In genomic region chr7:87876759-87877234, GRCh38 we compare ENCODE assay signal across 7 cellular contexts. TPM values are rescaled to one million over a fixed set of nuclear protein-coding genes. Genes with fewer than 3 reads are reported as not detected.
A peak's percentile ranks its signal among the peaks of the same experiment; 100 is the strongest.
DNase-seq lines count a peak whose midpoint lies in the region; ATAC-seq and TF ChIP-seq lines count a peak whose summit lies in the region.

No MANE protein-coding gene starts in this region.

- H3K9me3 Mint-ChIP-seq in IgD-negative memory B cell: peaks cover 0 to 4% (median 0%) of the 10 kb centered on the region in 3 donors

- no peak for TF ChIP-seq CTCF in cardiac muscle cell (IDR thresholded peaks at IDR 0.05; ENCODE audit: low read depth, low read length)
- TF ChIP-seq CTCF in ovary (IDR thresholded peaks at IDR 0.05): no peak
- TF ChIP-seq CTCF in upper lobe of left lung (IDR thresholded peaks at IDR 0.05): no peak

- WGBS in ovary, 3 donors: 0% methylated on average over 31 of the region's 31 CpGs
- WGBS in upper lobe of left lung, 2 donors: 0% methylated on average over 20 to 31 of the region's 31 CpGs

- H3K4me1 Mint-ChIP-seq in IgD-negative memory B cell: peaks cover 26 to 38% (median 32%) of the 10 kb centered on the region in 3 donors

- peak overlapping the region; percentile 82 to 99 (median 95) for H3K4me3 Mint-ChIP-seq in IgD-negative memory B cell

- H3K27me3 ChIP-seq in cardiac muscle cell (no peaks in the 10 kb centered on the region), ovary (no peaks in the 10 kb centered on the region), upper lobe of left lung (no peaks in the 10 kb centered on the region)

- H3K27ac Mint-ChIP-seq in IgD-negative memory B cell: peak overlapping the region; percentile 98 to 99 (median 98)

- DNase-seq in SK-MEL-5 (ENCODE audit: low read depth, low spot score) (peak; percentile 67), cardiac muscle cell (ENCODE audit: low read depth in 1 of 2, low spot score in 1 of 2) (peak; percentile 70 to 78), ovary (peak; percentile 36 to 71 (median 56)), upper lobe of left lung (peak; percentile 70 to 89)
- peak; percentile 4 for DNase-seq in activated naive CD8-positive, alpha-beta T cell treated with anti-CD3 and anti-CD28 coated beads, Interleukin-2, amount 50 U/mL, for 16 hours (ENCODE audit: low read depth, low spot score)

- intact Hi-C loops in ovary (cut with DNase I): no loop called here

- H3K4me3 ChIP-seq in cardiac muscle cell: peak overlapping the region; percentile 91
- H3K4me3 ChIP-seq in ovary: peak overlapping the region; percentile 54
- H3K4me3 ChIP-seq in upper lobe of left lung: peak overlapping the region; percentile 63 to 93 (median 78)

- H3K4me1 ChIP-seq in cardiac muscle cell (ENCODE audit: low read depth): peaks cover 22% of the 10 kb centered on the region
- H3K4me1 ChIP-seq in ovary (ENCODE audit: insufficient read depth): peaks cover 3% of the 10 kb centered on the region
- H3K4me1 ChIP-seq in upper lobe of left lung: peaks cover 17 to 29% (median 19%) of the 10 kb centered on the region in 4 donors

- no peaks in the 10 kb centered on the region for H3K36me3 ChIP-seq in cardiac muscle cell
- H3K36me3 ChIP-seq in ovary: no peaks in the 10 kb centered on the region
- no peaks in the 10 kb centered on the region for H3K36me3 ChIP-seq in upper lobe of left lung

- TF ChIP-seq POLR2A in ovary (IDR thresholded peaks at IDR 0.05) (no peak), upper lobe of left lung (IDR thresholded peaks at IDR 0.05) (peak in 1 of 4 donors; percentile 7)

- ATAC-seq in GM18498 (IDR thresholded peaks at IDR 0.05; ENCODE audit: unreplicated experiment): peak; percentile 13
- peak; percentile 73 to 80 for ATAC-seq in upper lobe of left lung (ENCODE audit: low FRiP score in 2 of 2)

- H3K9me3 ChIP-seq in cardiac muscle cell (ENCODE audit: low read depth) (no peaks in the 10 kb centered on the region), ovary (no peaks in the 10 kb centered on the region), upper lobe of left lung (no peaks in the 10 kb centered on the region)

- TF ChIP-seq EP300 in ovary (IDR thresholded peaks at IDR 0.05): no peak
- TF ChIP-seq EP300 in upper lobe of left lung (IDR thresholded peaks at IDR 0.05): no peak

- in situ Hi-C loops in SK-MEL-5 (cut with HindIII; ENCODE audit: low pct_unique_long_range_greater_than_20kb, low sequenced_read_pairs): no loop called here

- no peaks in the 10 kb centered on the region for H3K27me3 Mint-ChIP-seq in IgD-negative memory B cell

- peaks cover 9% of the 10 kb centered on the region for H3K36me3 Mint-ChIP-seq in IgD-negative memory B cell

- H3K27ac ChIP-seq in cardiac muscle cell (peak overlapping the region; percentile 94), ovary (peak overlapping the region; percentile 78 to 90), upper lobe of left lung (peak overlapping the region; percentile 87 to 94 (median 92))

RNA-seq across cellular contexts. Expression of gene DBF4, which starts 0.5 kb away (rescaled TPM):
- polyA plus RNA-seq in IgD-negative memory B cell: 24.9 TPM
- 67.9 and 71.4 TPM in 2 replicates for total RNA-seq in SK-MEL-5 (2014; rRNA removed; shearing (Covaris generic))
- 35.7 and 41.4 TPM in 2 replicates for polyA plus RNA-seq in SK-MEL-5 (2015; cell fraction: cytosol; rRNA removed)
- 52.5 and 61.5 TPM in 2 replicates for polyA plus RNA-seq in SK-MEL-5 (2015; cell fraction: nucleus; rRNA removed)
- total RNA-seq in cardiac muscle cell: 16.2 and 29.4 TPM in 2 replicates
- polyA plus RNA-seq in cardiac muscle cell: 18.1 and 31.0 TPM in 2 replicates
- total RNA-seq in ovary: 10 to 100 TPM in 6 of 7 donors, 1 to 10 TPM in 1; 9.7 to 18.3 (median 12.7) TPM
- 1 to 10 TPM; 5.4 to 6.2 TPM for polyA plus RNA-seq in ovary
- total RNA-seq in upper lobe of left lung: 10 to 100 TPM in 2 of 6 donors, 1 to 10 TPM in 4; 4.2 to 14.6 (median 8.6) TPM

RNA-seq across cellular contexts. Expression of gene SLC25A40, which starts 0.6 kb away (rescaled TPM):
- polyA plus RNA-seq in IgD-negative memory B cell (15.7 TPM), cardiac muscle cell (8.1 and 21.4 TPM in 2 replicates), ovary (10 to 100 TPM in 1 of 2 donors, 1 to 10 TPM in 1; 9.8 to 17.0 TPM)
- total RNA-seq in SK-MEL-5 (2014; rRNA removed; shearing (Covaris generic)): 19.3 and 19.9 TPM in 2 replicates
- polyA plus RNA-seq in SK-MEL-5 (2015; cell fraction: cytosol; rRNA removed): 16.7 and 22.5 TPM in 2 replicates
- 94.9 and 95.3 TPM in 2 replicates for polyA plus RNA-seq in SK-MEL-5 (2015; cell fraction: nucleus; rRNA removed)
- total RNA-seq in cardiac muscle cell (7.1 and 26.1 TPM in 2 replicates), ovary (10 to 100 TPM; 10.4 to 27.1 (median 23.1) TPM), upper lobe of left lung (10 to 100 TPM in 5 of 6 donors, 1 to 10 TPM in 1; 6.2 to 37.6 (median 20.1) TPM)

RNA-seq across cellular contexts. Expression of gene ADAM22, which starts 57.3 kb away (rescaled TPM):
- polyA plus RNA-seq in IgD-negative memory B cell (0.23 TPM), cardiac muscle cell (1.1 and 3.5 TPM in 2 replicates), ovary (10 to 100 TPM in 1 of 2 donors, 1 to 10 TPM in 1; 1.0 to 10.0 TPM)
- total RNA-seq in SK-MEL-5 (2014; rRNA removed; shearing (Covaris generic)): 4.6 and 5.2 TPM in 2 replicates
- polyA plus RNA-seq in SK-MEL-5 (2015; cell fraction: cytosol; rRNA removed): 5.2 and 5.4 TPM in 2 replicates
- 7.8 and 15.3 TPM in 2 replicates for polyA plus RNA-seq in SK-MEL-5 (2015; cell fraction: nucleus; rRNA removed)
- total RNA-seq in cardiac muscle cell (4.1 and 5.8 TPM in 2 replicates), ovary (10 to 100 TPM in 1 of 7 donors, 1 to 10 TPM in 6; 3.4 to 18.0 (median 5.5) TPM), upper lobe of left lung (1 to 10 TPM in 5 of 6 donors, under 1 TPM in 1; 0.69 to 3.2 (median 2.0) TPM)

Comparison
In these comparisons a context has a peak if more than half of its experiments do, and no peak if none do; other contexts are left out.
1. Peak in every context shown above with its lines: DNase-seq, ATAC-seq, H3K4me3 ChIP-seq and H3K27ac ChIP-seq.
2. DNase-seq: peak in every context shown above with its lines; median percentile 80 in upper lobe of left lung; 74 in cardiac muscle cell; 67 in SK-MEL-5; 56 in ovary; 4 in activated naive CD8-positive, alpha-beta T cell treated with anti-CD3 and anti-CD28 coated beads, Interleukin-2, amount 50 U/mL, for 16 hours.